Comparison of ENCODE assay signal across 16 cellular contexts in the genomic region with DNA sequence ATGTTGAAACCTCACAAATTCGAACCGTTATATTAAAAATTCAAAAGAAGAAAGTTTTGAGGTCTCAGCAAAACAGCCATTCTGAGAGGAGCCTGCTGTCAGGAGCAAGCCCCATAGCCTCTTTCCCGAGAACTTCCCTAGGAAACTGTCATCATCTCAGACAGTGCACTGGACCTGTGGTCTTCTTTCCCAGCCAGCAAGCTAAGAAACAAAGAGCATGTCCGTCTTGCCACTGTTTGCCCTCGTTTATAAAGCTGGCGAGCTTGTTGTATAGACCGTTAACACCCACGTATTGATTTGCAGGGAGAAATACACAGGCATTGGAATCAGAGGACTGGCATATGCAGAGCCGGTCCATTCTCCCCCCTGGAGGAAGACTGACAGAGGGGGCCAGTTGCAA.
DNase-seq lines count a peak whose midpoint lies in the region; ATAC-seq and TF ChIP-seq lines count a peak whose summit lies in the region.
"Had no signal": no experiment of that assay in that cellular context is flagged by ENCODE, and none has a peak within 500 bp of the region (broad histone marks: within the 10 kb centered on the region; RNA-seq: fewer than 3 reads in every experiment).

No MANE protein-coding gene starts in this region.

- WGBS in aorta, 2 donors: 76 to 78% methylated on average over 9 of the region's 9 CpGs

- TF ChIP-seq CTCF in coronary artery (IDR thresholded peaks at IDR 0.05): no peak

- H3K4me1 Mint-ChIP-seq in activated CD4-positive, alpha-beta T cell treated with anti-CD3 and anti-CD28 coated beads, Interleukin-2, amount 10 ng/mL, durations not matched to agents 24 days and 14 days: no peaks in the 10 kb centered on the region

- H3K36me3 Mint-ChIP-seq in activated CD4-positive, alpha-beta T cell treated with anti-CD3 and anti-CD28 coated beads, Interleukin-2, amount 10 ng/mL, durations not matched to agents 24 days and 14 days (ENCODE audit: low read depth): no peaks in the 10 kb centered on the region

- intact Hi-C loops in activated CD4-positive, alpha-beta T cell treated with anti-CD3 and anti-CD28 coated beads, Interleukin-2, amount 10 ng/mL, durations not matched to agents 24 days and 14 days (cut with micrococcal nuclease): no loop called here
- intact Hi-C loops in aorta (cut with DNase I): no loop called here

- no peak for ATAC-seq in HG03025 (IDR thresholded peaks at IDR 0.05; ENCODE audit: low FRiP score, unreplicated experiment)
- ATAC-seq in aorta (ENCODE audit: low FRiP score): no peak
- ATAC-seq: A549 had no signal

- H3K27ac Mint-ChIP-seq in activated CD4-positive, alpha-beta T cell treated with anti-CD3 and anti-CD28 coated beads, Interleukin-2, amount 10 ng/mL, durations not matched to agents 24 days and 14 days: no peak overlapping the region
- H3K27ac Mint-ChIP-seq: CD4-positive, alpha-beta T cell had no signal

- H3K9me3 Mint-ChIP-seq in activated CD4-positive, alpha-beta T cell treated with anti-CD3 and anti-CD28 coated beads, Interleukin-2, amount 10 ng/mL, durations not matched to agents 24 days and 14 days: no peaks in the 10 kb centered on the region

- H3K27me3 ChIP-seq in aorta (ENCODE audit: control insufficient read depth in 1 of 2, insufficient read depth in 2 of 2, low read length in 1 of 2): no peaks in the 10 kb centered on the region

- no peak overlapping the region for H3K4me3 ChIP-seq in coronary artery
- no peak overlapping the region for H3K4me3 ChIP-seq in aorta (ENCODE audit: low read length in 2 of 2)
- H3K4me3 ChIP-seq: A549, GM23248 had no signal

- H3K36me3 ChIP-seq in aorta (ENCODE audit: control insufficient read depth in 1 of 2, insufficient read depth in 2 of 2, low read length in 1 of 2): no peaks in the 10 kb centered on the region

- H3K4me3 Mint-ChIP-seq in activated CD4-positive, alpha-beta T cell treated with anti-CD3 and anti-CD28 coated beads, Interleukin-2, amount 10 ng/mL, durations not matched to agents 24 days and 14 days: no peak overlapping the region
- H3K4me3 Mint-ChIP-seq: CD4-positive, alpha-beta T cell had no signal

- H3K4me1 ChIP-seq in aorta (ENCODE audit: control insufficient read depth in 1 of 2, insufficient read depth in 2 of 2, low read length in 2 of 2): no peaks in the 10 kb centered on the region
- H3K4me1 ChIP-seq: A549, Caco-2 had no signal

- H3K27ac ChIP-seq in coronary artery (no peak overlapping the region), aorta (ENCODE audit: low read depth in 1 of 2, low read length in 2 of 2) (no peak overlapping the region)
- H3K27ac ChIP-seq: 22Rv1, A549, C4-2B, GM23248, HL-60 had no signal

- DNase-seq in activated CD4-positive, alpha-beta T cell treated with anti-CD3 and anti-CD28 coated beads, Interleukin-2, amount 10 ng/mL, durations not matched to agents 24 days and 14 days: peak; percentile 8
- DNase-seq in activated CD4-positive, alpha-beta T cell treated with anti-CD3 and anti-CD28 coated beads for 1 hour: no peak
- peak; percentile 21 for DNase-seq in coronary artery (ENCODE audit: low spot score)
- peak; percentile 4 for DNase-seq in mucosa of gallbladder (ENCODE audit: low spot score)
- no peak for DNase-seq in aorta
- no peak for DNase-seq in glomerular visceral epithelial cell (ENCODE audit: extremely low spot score)
- DNase-seq: AML-193; Caco-2; CD4-positive, alpha-beta T cell; GM23248; HCEC 1CT had no signal

- no peaks in the 10 kb centered on the region for H3K27me3 Mint-ChIP-seq in activated CD4-positive, alpha-beta T cell treated with anti-CD3 and anti-CD28 coated beads, Interleukin-2, amount 10 ng/mL, durations not matched to agents 24 days and 14 days

- no peaks in the 10 kb centered on the region for H3K9me3 ChIP-seq in aorta (ENCODE audit: control insufficient read depth, low read length)
- H3K9me3 ChIP-seq: A549, Caco-2 had no signal

Comparison
In these comparisons a context has a peak if more than half of its experiments do, and no peak if none do; other contexts are left out.
1. DNase-seq: peak in activated CD4-positive, alpha-beta T cell treated with anti-CD3 and anti-CD28 coated beads, Interleukin-2, amount 10 ng/mL, durations not matched to agents 24 days and 14 days (single experiment), coronary artery (single experiment) and mucosa of gallbladder (single experiment); none in activated CD4-positive, alpha-beta T cell treated with anti-CD3 and anti-CD28 coated beads for 1 hour (single experiment), aorta (0 of 2) and glomerular visceral epithelial cell (single experiment).